ENCODE assay signal across 8 cellular contexts in genomic region chr16:22206847-22207714, GRCh38. TPM values are rescaled to one million over a fixed set of nuclear protein-coding genes. Genes with fewer than 3 reads are reported as not detected.
DNase-seq lines count a peak whose midpoint lies in the region; ATAC-seq, FAIRE-seq and TF ChIP-seq lines count a peak whose summit lies in the region.

No MANE protein-coding gene starts in this region.

- TF ChIP-seq CTCF in WERI-Rb-1 (IDR thresholded peaks at IDR 0.05; ENCODE audit: low read depth, low read length) (no peak), kidney (IDR thresholded peaks at IDR 0.05; ENCODE audit: borderline replicate concordance, extremely low read depth, insufficient read depth) (no peak)

- in situ Hi-C loops in HAP-1 (cut with MboI; ENCODE audit: low sequenced_read_pairs), result loop anchor here (5.0 kb wide), 1 partner anchor 85 kb away; no protein-coding TSS in a partner anchor

- H3K27me3 ChIP-seq in HAP-1 (ENCODE audit: low read depth) (no peaks in the 10 kb centered on the region), WERI-Rb-1 (ENCODE audit: insufficient read depth, low read depth, severe bottlenecking) (no peaks in the 10 kb centered on the region)

- H3K36me3 ChIP-seq in HAP-1 (replicated peaks) (peaks cover 12% of the 10 kb centered on the region; the same call in 1 of the 2 replicates), WERI-Rb-1 (peaks cover 53% of the 10 kb centered on the region), kidney (ENCODE audit: control insufficient read depth in 1 of 2, insufficient read depth in 2 of 2, low read length in 2 of 2) (no peaks in the 10 kb centered on the region)

- no peak for FAIRE-seq in kidney (lab: Jason Lieb, UNC)

- H3K9me3 ChIP-seq in HAP-1 (no peaks in the 10 kb centered on the region; the same call in 1 of the 2 replicates), WERI-Rb-1 (ENCODE audit: severe bottlenecking) (no peaks in the 10 kb centered on the region), kidney (ENCODE audit: control insufficient read depth in 1 of 2, low read length in 2 of 2) (no peaks in the 10 kb centered on the region)

- H3K4me3 ChIP-seq in HAP-1 (peak overlapping the region; percentile 95), WERI-Rb-1 (ENCODE audit: low read depth, low read length) (peak overlapping the region; percentile 88), kidney (ENCODE audit: low read length in 2 of 2) (peak overlapping the region; percentile 48 to 65)

- peaks cover 2% of the 10 kb centered on the region for H3K4me1 ChIP-seq in HAP-1
- peaks cover 3 to 4% of the 10 kb centered on the region in 2 donors for H3K4me1 ChIP-seq in kidney (ENCODE audit: control insufficient read depth in 1 of 2, insufficient read depth in 1 of 2, low read depth in 1 of 2, low read length in 2 of 2)

- H3K27ac ChIP-seq in WERI-Rb-1 (peak overlapping the region; percentile 91), kidney (ENCODE audit: low read depth in 2 of 2, low read length in 2 of 2) (peak overlapping the region in 1 of 2 donors; percentile 77)

- DNase-seq in Daoy (ENCODE audit: low read depth), result peak; percentile 62
- DNase-seq in HAP-1 (ENCODE audit: low spot score in 2 of 2), result peak in 1 of 2 experiments; percentile 56
- peak; percentile 39 for DNase-seq in NCI-H1694 treated with DMSO at 0.1 percent for 48 hours (lab: John Stamatoyannopoulos, UW)
- DNase-seq in WERI-Rb-1, result peak; percentile 88
- peak; percentile 38 for DNase-seq in central memory CD4-positive, alpha-beta T cell
- peak; percentile 91 for DNase-seq in kidney
- DNase-seq in stimulated activated CD4-positive, alpha-beta T cell treated with anti-CD3 and anti-CD28 coated beads, Interleukin-12 subunit alpha, Interleukin-12 subunit beta, amount 100 ng/mL, for 4 hours, result peak; percentile 65

- ATAC-seq in GM18858 (IDR thresholded peaks at IDR 0.05; ENCODE audit: unreplicated experiment), result no peak

- H3K9ac ChIP-seq in kidney (ENCODE audit: low read length in 2 of 2), result peak overlapping the region; percentile 33 to 76

- intact Hi-C loops in kidney (cut with DNase I), result no loop called here

RNA-seq across cellular contexts. Expression of gene EEF2K, which starts 1.0 kb away (rescaled TPM):
- 7.3 and 7.9 TPM in 2 replicates for total RNA-seq in Daoy (2014; rRNA removed; shearing (Covaris generic))
- 28.1 TPM for total RNA-seq in kidney
- polyA plus RNA-seq in kidney (ENCODE audit: insufficient read depth, low read depth, low replicate concordance), result 2.8 TPM

RNA-seq across cellular contexts. Expression of gene SDR42E2, which starts 44.8 kb away (rescaled TPM):
- not detected in 2 replicates for total RNA-seq in Daoy (2014; rRNA removed; shearing (Covaris generic))
- total RNA-seq in kidney, result not detected
- not detected for polyA plus RNA-seq in kidney (ENCODE audit: insufficient read depth, low read depth, low replicate concordance)
